ENCODE assay signal across 16 cellular contexts in genomic region chr2:120949957-120950590, GRCh38.
A peak's percentile ranks its signal among the peaks of the same experiment; 100 is the strongest.
DNase-seq lines count a peak whose midpoint lies in the region; ATAC-seq and TF ChIP-seq lines count a peak whose summit lies in the region.
"Had no signal": no experiment of that assay in that cellular context is flagged by ENCODE, and none has a peak within 500 bp of the region (broad histone marks: within the 10 kb centered on the region; RNA-seq: fewer than 3 reads in every experiment).

No MANE protein-coding gene starts in this region.

- H3K27me3 ChIP-seq in IMR-90 (ENCODE audit: control insufficient read depth, insufficient read depth, low read length): no peaks in the 10 kb centered on the region

- no peak for TF ChIP-seq RAD21 in IMR-90 (IDR thresholded peaks at IDR 0.05; ENCODE audit: low read length)

- no peak overlapping the region for H3K27ac ChIP-seq in IMR-90 (ENCODE audit: insufficient read depth, low read length)
- H3K27ac ChIP-seq: 22Rv1 had no signal

- no peak overlapping the region for H3K14ac ChIP-seq in IMR-90 (replicated peaks; ENCODE audit: low read depth, low read length)

- dilution Hi-C loops in IMR-90 (cut with HindIII; ENCODE audit: low sequenced_read_pairs, unreplicated experiment): no loop called here

- no peak overlapping the region for H4K5ac ChIP-seq in IMR-90 (ENCODE audit: low read depth, low read length)

- H3K4me2 ChIP-seq in IMR-90 (ENCODE audit: low read depth, low read length): no peak overlapping the region

- H2AFZ ChIP-seq in IMR-90 (replicated peaks; ENCODE audit: low read length, poor library complexity): no peak overlapping the region

- CTCF ChIA-PET in activated CD4-positive, alpha-beta T cell treated with anti-CD3 and anti-CD28 coated beads for 36 hours (lab: Charles Lee): no interaction called here
- CTCF ChIA-PET in IMR-90 (lab: Yijun Ruan, JAX): no interaction called here

- no peaks in the 10 kb centered on the region for H3K36me3 Mint-ChIP-seq in activated CD4-positive, alpha-beta T cell treated with anti-CD3 and anti-CD28 coated beads for 36 hours (ENCODE audit: low read depth)
- peaks cover 9% of the 10 kb centered on the region for H3K36me3 Mint-ChIP-seq in nephron progenitor cell (ENCODE audit: low read depth)
- H3K36me3 Mint-ChIP-seq: CD14-positive monocyte had no signal

- H3K9me3 ChIP-seq in IMR-90 (ENCODE audit: control insufficient read depth, insufficient read depth, low read length): no peaks in the 10 kb centered on the region
- H3K9me3 ChIP-seq: Caco-2 had no signal

- no peak overlapping the region for H2BK120ac ChIP-seq in IMR-90 (ENCODE audit: low read depth, low read length)

- no peak overlapping the region for H3K18ac ChIP-seq in IMR-90 (ENCODE audit: low read depth, low read length)

- in situ Hi-C loops in IMR-90 (cut with MboI; ENCODE audit: low sequenced_read_pairs): no loop called here

- H3K9ac ChIP-seq in IMR-90 (ENCODE audit: low read depth, low read length): no peak overlapping the region

- peaks cover 5% of the 10 kb centered on the region; the same call in 1 of the 2 replicates for H3K4me1 ChIP-seq in IMR-90 (ENCODE audit: control insufficient read depth, insufficient read depth, low read length)
- H3K4me1 ChIP-seq: Caco-2 had no signal

- H3K4me1 Mint-ChIP-seq in activated CD4-positive, alpha-beta T cell treated with anti-CD3 and anti-CD28 coated beads for 36 hours: no peaks in the 10 kb centered on the region
- peaks cover 37% of the 10 kb centered on the region for H3K4me1 Mint-ChIP-seq in nephron progenitor cell
- H3K4me1 Mint-ChIP-seq: CD14-positive monocyte had no signal

- peaks cover 60% of the 10 kb centered on the region for H4K20me1 ChIP-seq in IMR-90 (ENCODE audit: insufficient read depth, low read length)

- no TSS peak for BruUV-seq in IMR-90 (replicated peaks; lab: Mats Ljungman, UMichigan)

- H3K4ac ChIP-seq in IMR-90 (ENCODE audit: low read depth, low read length): no peak overlapping the region

- peaks cover 45% of the 10 kb centered on the region for H3K9me1 ChIP-seq in IMR-90 (ENCODE audit: insufficient read depth, low read length)

- H4K91ac ChIP-seq in IMR-90 (ENCODE audit: insufficient read depth, low read depth, low read length): no peak overlapping the region

- peak; percentile 77 for ATAC-seq in activated CD4-positive, alpha-beta T cell treated with anti-CD3 and anti-CD28 coated beads for 36 hours
- ATAC-seq in IMR-90 (ENCODE audit: low read depth) (no peak), HG02970 (IDR thresholded peaks at IDR 0.05; ENCODE audit: low FRiP score, unreplicated experiment) (no peak)

- H3K27ac Mint-ChIP-seq in activated CD4-positive, alpha-beta T cell treated with anti-CD3 and anti-CD28 coated beads for 36 hours: no peak overlapping the region
- H3K27ac Mint-ChIP-seq in nephron progenitor cell: peak overlapping the region; percentile 58

- no peak overlapping the region for H4K8ac ChIP-seq in IMR-90 (ENCODE audit: low read depth in 2 of 2, low read length in 2 of 2)

- POLR2A ChIA-PET in activated CD4-positive, alpha-beta T cell treated with anti-CD3 and anti-CD28 coated beads for 36 hours (lab: Charles Lee): no interaction called here
- POLR2A ChIA-PET in IMR-90 (lab: Charles Lee; ENCODE audit: unreplicated experiment): no interaction called here

- H3K79me1 ChIP-seq in IMR-90 (ENCODE audit: low read depth in 1 of 2, low read length in 2 of 2): peaks cover 63 to 100% of the 10 kb centered on the region in 2 experiments

- no peak overlapping the region for H2BK15ac ChIP-seq in IMR-90 (ENCODE audit: low read depth, low read length)

- no peak overlapping the region for H3K4me3 ChIP-seq in IMR-90 (ENCODE audit: insufficient read depth, low read depth, low read length)

- H3K56ac ChIP-seq in IMR-90 (ENCODE audit: extremely low read depth, insufficient read depth, low read length): no peak overlapping the region

- H2BK5ac ChIP-seq in IMR-90 (ENCODE audit: low read depth, low read length, poor library complexity, severe bottlenecking): no peak overlapping the region

- H3K23ac ChIP-seq in IMR-90 (ENCODE audit: low read depth, low read length): no peak overlapping the region

- no peaks in the 10 kb centered on the region for H3K27me3 Mint-ChIP-seq in activated CD4-positive, alpha-beta T cell treated with anti-CD3 and anti-CD28 coated beads for 36 hours
- peaks cover 11% of the 10 kb centered on the region for H3K27me3 Mint-ChIP-seq in nephron progenitor cell (ENCODE audit: low read depth, poor library complexity)

- H2BK20ac ChIP-seq in IMR-90 (ENCODE audit: low read depth, low read length): no peak overlapping the region

- no peak overlapping the region for H2AK5ac ChIP-seq in IMR-90 (ENCODE audit: low read depth, low read length)

- intact Hi-C loops in activated CD4-positive, alpha-beta T cell treated with anti-CD3 and anti-CD28 coated beads for 36 hours (cut with DNase I, micrococcal nuclease): loop anchor here in 1 of 2 experiments (10.0 kb wide), 1 partner anchor 255 kb away; no protein-coding TSS in a partner anchor
- intact Hi-C loops in IMR-90 (cut with micrococcal nuclease): no loop called here

- no peaks in the 10 kb centered on the region for H3K9me3 Mint-ChIP-seq in activated CD4-positive, alpha-beta T cell treated with anti-CD3 and anti-CD28 coated beads for 36 hours (ENCODE audit: low read depth)
- H3K9me3 Mint-ChIP-seq in nephron progenitor cell: no peaks in the 10 kb centered on the region
- H3K9me3 Mint-ChIP-seq: H9 had no signal

- H3K4me3 Mint-ChIP-seq in activated CD4-positive, alpha-beta T cell treated with anti-CD3 and anti-CD28 coated beads for 36 hours: no peak overlapping the region
- no peak overlapping the region for H3K4me3 Mint-ChIP-seq in nephron progenitor cell
- H3K4me3 Mint-ChIP-seq: CD14-positive monocyte, H9 had no signal

- H2AK9ac ChIP-seq in IMR-90 (replicated peaks; ENCODE audit: low read depth, low read length, poor library complexity): no peak overlapping the region

- TF ChIP-seq CTCF in IMR-90 (conservative IDR thresholded peaks at IDR 0.05; ENCODE audit: low read depth, low read length): no peak
- no peak for TF ChIP-seq CTCF in nephron progenitor cell (IDR thresholded peaks at IDR 0.05)

- DNase-seq in activated CD4-positive, alpha-beta T cell treated with anti-CD3 and anti-CD28 coated beads for 36 hours: peak; percentile 20
- no peak for DNase-seq in activated CD4-positive, alpha-beta T cell treated with anti-CD3 and anti-CD28 coated beads for 48 hours
- DNase-seq in IMR-90 (peak; percentile 33), RPMI8226 (peak; percentile 70), nephron progenitor cell (no peak), hepatic stellate cell (ENCODE audit: low spot score) (no peak), NCI-H510A (lab: John Stamatoyannopoulos, UW) (no peak)
- DNase-seq: H9, NCI-H1048, NCI-H2107, NCI-H226, NCI-H748 treated with DMSO at 0.1 percent for 48 hours had no signal

- WGBS in IMR-90 (ENCODE audit: extremely low coverage in 2 of 2, insufficient read length in 1 of 2), 2 experiments: no CpG with 5 or more reads among the region's 7 CpGs

- TF ChIP-seq POLR2A in IMR-90 (IDR thresholded peaks at IDR 0.05; ENCODE audit: low read depth, low read length): no peak

- H3K36me3 ChIP-seq in IMR-90 (ENCODE audit: control insufficient read depth, insufficient read depth, low read length): peaks cover 35% of the 10 kb centered on the region; the same call in 1 of the 2 replicates

TF ChIP-seq in IMR-90, 13 proteins besides CTCF, POLR2A, EP300 and RAD21:
- TF ChIP-seq FOS (IDR thresholded peaks at IDR 0.05; ENCODE audit: low read depth, low read length) (no peak), MAFK (IDR thresholded peaks at IDR 0.05; ENCODE audit: low read depth, low read length) (no peak), BHLHE40 (IDR thresholded peaks at IDR 0.05; ENCODE audit: low read depth, low read length) (no peak), RCOR1 (IDR thresholded peaks at IDR 0.05; ENCODE audit: insufficient replicate concordance, low read length) (no peak), CEBPB (IDR thresholded peaks at IDR 0.05; ENCODE audit: low read depth, low read length) (no peak), RFX5 (IDR thresholded peaks at IDR 0.05; ENCODE audit: low read depth, low read length) (no peak), ELK1 (IDR thresholded peaks at IDR 0.05; ENCODE audit: borderline replicate concordance, low read depth, low read length) (no peak), CHD1 (IDR thresholded peaks at IDR 0.05; ENCODE audit: low read depth, low read length) (no peak), MAZ (IDR thresholded peaks at IDR 0.05; ENCODE audit: borderline replicate concordance, low read depth, low read length) (no peak)

Comparison
In these comparisons a context has a peak if more than half of its experiments do, and no peak if none do; other contexts are left out.
1. DNase-seq: peak in activated CD4-positive, alpha-beta T cell treated with anti-CD3 and anti-CD28 coated beads for 36 hours (single experiment), IMR-90 (single experiment) and RPMI8226 (single experiment); none in activated CD4-positive, alpha-beta T cell treated with anti-CD3 and anti-CD28 coated beads for 48 hours (single experiment), nephron progenitor cell (single experiment), hepatic stellate cell (single experiment) and NCI-H510A (single experiment).